In genomic region chr17:79549111-79549915, GRCh38 we compare ENCODE assay signal across 22 cellular contexts.
DNase-seq lines count a peak whose midpoint lies in the region; ATAC-seq and TF ChIP-seq lines count a peak whose summit lies in the region.
"Had no signal": no experiment of that assay in that cellular context is flagged by ENCODE, and none has a peak within 500 bp of the region (broad histone marks: within the 10 kb centered on the region; RNA-seq: fewer than 3 reads in every experiment).

No MANE protein-coding gene starts in this region.

- H3K4me2 ChIP-seq in trophoblast cell (ENCODE audit: low read length) = no peak overlapping the region

- H3K27ac ChIP-seq in HUES48 (ENCODE audit: low read depth, low read length) = peak overlapping the region; percentile 48
- H3K27ac ChIP-seq in upper lobe of right lung = no peak overlapping the region
- no peak overlapping the region for H3K27ac ChIP-seq in trophoblast cell (ENCODE audit: low read depth, low read length)
- H3K27ac ChIP-seq: cardiac muscle cell, HL-60, left lung, thyroid gland had no signal

- no peaks in the 10 kb centered on the region for H3K79me2 ChIP-seq in trophoblast cell (ENCODE audit: control insufficient read depth, insufficient read depth, low read length, poor library complexity)

- H3K23ac ChIP-seq in trophoblast cell (ENCODE audit: low read length) = no peak overlapping the region

- no peak overlapping the region for H3K14ac ChIP-seq in trophoblast cell (ENCODE audit: low read length)

- H2BK5ac ChIP-seq in trophoblast cell (ENCODE audit: low read depth, low read length, poor library complexity) = no peak overlapping the region

- no peak overlapping the region for H2AK5ac ChIP-seq in trophoblast cell (ENCODE audit: low read length)

- H4K12ac ChIP-seq in trophoblast cell (ENCODE audit: low read depth, low read length) = no peak overlapping the region

- H3K4me3 ChIP-seq in HUES48 (ENCODE audit: low read depth, low read length) = no peak overlapping the region
- no peak overlapping the region for H3K4me3 ChIP-seq in upper lobe of right lung
- no peak overlapping the region for H3K4me3 ChIP-seq in trophoblast cell (ENCODE audit: low read depth, low read length)
- H3K4me3 ChIP-seq: cardiac muscle cell, left lung, MG63, thyroid gland had no signal

- H3K27me3 ChIP-seq in HUES48 (ENCODE audit: control insufficient read depth, insufficient read depth, low read length) (no peaks in the 10 kb centered on the region), upper lobe of right lung (no peaks in the 10 kb centered on the region), trophoblast cell (ENCODE audit: insufficient read depth, low read length) (no peaks in the 10 kb centered on the region)
- H3K27me3 ChIP-seq: cardiac muscle cell, thyroid gland had no signal

- no peak overlapping the region for H2BK120ac ChIP-seq in trophoblast cell (ENCODE audit: insufficient read depth, low read length, poor library complexity)

- H3K36me3 ChIP-seq in HUES48 (ENCODE audit: control insufficient read depth, insufficient read depth, low read length) (no peaks in the 10 kb centered on the region), upper lobe of right lung (no peaks in the 10 kb centered on the region), trophoblast cell (ENCODE audit: control insufficient read depth in 1 of 2, insufficient read depth in 2 of 2, low read length in 2 of 2) (no peaks in the 10 kb centered on the region)
- H3K36me3 ChIP-seq: cardiac muscle cell, left lung, MG63, thyroid gland had no signal

- intact Hi-C loops in upper lobe of right lung (cut with DNase I) = no loop called here

- H3K4me1 ChIP-seq in HUES48 (ENCODE audit: control insufficient read depth, insufficient read depth, low read length) (peaks cover 6% of the 10 kb centered on the region; the same call in 1 of the 2 replicates), upper lobe of right lung (no peaks in the 10 kb centered on the region), trophoblast cell (ENCODE audit: control insufficient read depth in 1 of 2, insufficient read depth in 2 of 2, low read length in 2 of 2) (no peaks in the 10 kb centered on the region)
- H3K4me1 ChIP-seq: left lung, thyroid gland had no signal

- H3K9ac ChIP-seq in HUES48 (ENCODE audit: low read depth, low read length) = no peak overlapping the region
- H3K9ac ChIP-seq in trophoblast cell (ENCODE audit: low read length) = no peak overlapping the region

- no peaks in the 10 kb centered on the region for H3K79me1 ChIP-seq in trophoblast cell (ENCODE audit: low read length)

- no peak overlapping the region for H4K91ac ChIP-seq in trophoblast cell (ENCODE audit: low read depth, low read length)

- ATAC-seq in upper lobe of right lung = no peak
- no peak for ATAC-seq in HG03354 (IDR thresholded peaks at IDR 0.05; ENCODE audit: poor library complexity, severe bottlenecking, unreplicated experiment)
- ATAC-seq: HCT116, left lung had no signal

- H4K8ac ChIP-seq in trophoblast cell (ENCODE audit: low read depth, low read length) = no peak overlapping the region

- no CpG with 5 or more reads among the region's 10 CpGs for WGBS in trophoblast cell (ENCODE audit: extremely low coverage, insufficient coverage, insufficient read length)

- no peak overlapping the region for H2BK12ac ChIP-seq in trophoblast cell (ENCODE audit: low read length)

- no peak overlapping the region for H3K18ac ChIP-seq in trophoblast cell (ENCODE audit: low read length)

- peaks cover 11% of the 10 kb centered on the region; the same call in 1 of the 2 replicates for H3K9me3 ChIP-seq in HUES48 (ENCODE audit: control insufficient read depth, insufficient read depth, low read length)
- peaks cover 9% of the 10 kb centered on the region for H3K9me3 ChIP-seq in upper lobe of right lung
- peaks cover 3% of the 10 kb centered on the region for H3K9me3 ChIP-seq in trophoblast cell (ENCODE audit: insufficient read depth, low read depth, low read length)
- H3K9me3 ChIP-seq: thyroid gland had no signal

- DNase-seq in NCI-H82 (lab: John Stamatoyannopoulos, UW) = peak; percentile 77
- peak; percentile 69 for DNase-seq in iPS-NIHi11 (ENCODE audit: low spot score)
- DNase-seq in upper lobe of right lung = peak; percentile 40
- DNase-seq in trophoblast cell = no peak
- no peak for DNase-seq in activated effector memory CD4-positive, alpha-beta T cell treated with anti-CD3 and anti-CD28 coated beads, Interleukin-2, amount 50 U/mL, for 16 hours
- DNase-seq: activated CD4-positive, alpha-beta T cell treated with anti-CD3 and anti-CD28 coated beads, Interleukin-2, amount 10 ng/mL, durations not matched to agents 24 days and 14 days; activated CD8-positive, alpha-beta memory T cell treated with anti-CD3 and anti-CD28 coated beads, Interleukin-2, amount 50 U/mL, for 48 hours; activated effector memory CD4-positive, alpha-beta T cell treated with Interleukin-2 at 50 U/mL for 16 hours; AML-193; GDM1; left lung; MG63; NCI-H146; NCI-H510A treated with DMSO at 0.1 percent for 48 hours; stimulated activated CD4-positive, alpha-beta T cell treated with anti-CD3 and anti-CD28 coated beads, Interleukin-15, amount 100 ng/mL, for 24 hours; SW 1271; thyroid gland had no signal

- no peak overlapping the region for H2AFZ ChIP-seq in trophoblast cell (ENCODE audit: insufficient read depth, low read length, poor library complexity)

- no peak overlapping the region for H3K4ac ChIP-seq in trophoblast cell (ENCODE audit: low read depth, low read length)

- no peak for TF ChIP-seq CTCF in upper lobe of right lung (IDR thresholded peaks at IDR 0.05)

Comparison
In these comparisons a context has a peak if more than half of its experiments do, and no peak if none do; other contexts are left out.
1. DNase-seq: peak in NCI-H82 (single experiment), iPS-NIHi11 (single experiment) and upper lobe of right lung (single experiment); none in trophoblast cell (0 of 2) and activated effector memory CD4-positive, alpha-beta T cell treated with anti-CD3 and anti-CD28 coated beads, Interleukin-2, amount 50 U/mL, for 16 hours (single experiment).